In the genomic region with DNA sequence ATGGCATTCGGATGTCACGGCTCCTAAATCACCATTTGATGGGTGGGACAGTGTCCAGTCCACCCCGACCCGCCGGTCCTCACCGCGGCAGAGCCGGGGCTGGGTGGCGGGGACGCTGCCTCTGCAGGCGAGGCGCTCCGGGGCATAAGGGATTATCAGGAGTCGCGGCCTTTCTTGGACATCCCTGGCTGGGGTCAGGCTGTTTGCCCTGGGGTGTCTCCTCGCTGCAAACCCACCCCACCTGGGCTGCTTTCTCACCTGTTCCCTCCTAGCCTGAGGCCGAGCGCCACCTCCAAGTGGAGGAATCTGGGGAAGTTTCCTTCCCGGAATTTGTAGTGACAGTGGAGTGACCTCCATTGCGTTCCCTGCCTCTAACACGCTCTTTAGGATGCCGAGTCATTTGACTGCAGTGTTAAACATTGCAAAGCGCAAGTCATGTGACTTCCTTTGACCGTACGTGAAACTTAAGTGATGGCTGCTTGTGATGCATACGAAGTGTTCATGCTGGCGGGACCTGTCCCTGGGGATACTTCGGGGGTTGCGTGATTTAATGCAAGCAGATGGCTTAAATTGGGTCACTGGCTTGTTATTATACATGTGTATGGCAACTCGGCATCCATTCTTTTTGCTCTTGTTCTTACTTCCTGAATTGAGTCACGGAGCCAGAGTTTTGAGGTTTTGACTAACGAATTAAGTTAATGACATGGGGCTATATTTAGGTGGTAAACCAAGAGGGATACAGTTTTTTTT, we compare ENCODE assay signal across 8 cellular contexts.
DNase-seq lines count a peak whose midpoint lies in the region; ATAC-seq and TF ChIP-seq lines count a peak whose summit lies in the region.

No MANE protein-coding gene starts in this region.

- H3K4me3 ChIP-seq in coronary artery = peak overlapping the region; percentile 96

- ATAC-seq in GM18868 (IDR thresholded peaks at IDR 0.05; ENCODE audit: unreplicated experiment) (peak; percentile 87), HG03103 (IDR thresholded peaks at IDR 0.05; ENCODE audit: low read depth, unreplicated experiment) (peak; percentile 80)

- H3K27me3 ChIP-seq in layer of hippocampus (ENCODE audit: control insufficient read depth, insufficient read depth, low read length) = no peaks in the 10 kb centered on the region

- DNase-seq in AG08396 (ENCODE audit: low spot score) (peak; percentile 78), NCI-H2171 (lab: John Stamatoyannopoulos, UW) (peak; percentile 28), coronary artery (ENCODE audit: low spot score) (peak; percentile 77)
- DNase-seq in activated CD4-positive, alpha-beta T cell treated with anti-CD3 and anti-CD28 coated beads for 24 hours (ENCODE audit: low read depth in 2 of 2) = peak; percentile 18 to 35
- peak; percentile 34 to 64 for DNase-seq in stimulated activated CD4-positive, alpha-beta T cell treated with anti-CD3 and anti-CD28 coated beads, Interleukin-2, amount 100 ng/mL, for 24 hours

- no peak for TF ChIP-seq CTCF in coronary artery (IDR thresholded peaks at IDR 0.05)

- H3K27ac ChIP-seq in coronary artery = peak overlapping the region; percentile 89 to 96
- peak overlapping the region; percentile 48 for H3K27ac ChIP-seq in layer of hippocampus (ENCODE audit: low read depth, low read length)

Comparison
In these comparisons a context has a peak if more than half of its experiments do, and no peak if none do; other contexts are left out.
1. Peak in every context shown above with its lines: DNase-seq, ATAC-seq, H3K4me3 ChIP-seq and H3K27ac ChIP-seq.
2. DNase-seq: peak in every context shown above with its lines; median percentile 78 in AG08396; 77 in coronary artery; 49 in stimulated activated CD4-positive, alpha-beta T cell treated with anti-CD3 and anti-CD28 coated beads, Interleukin-2, amount 100 ng/mL, for 24 hours; 28 in NCI-H2171; 26 in activated CD4-positive, alpha-beta T cell treated with anti-CD3 and anti-CD28 coated beads for 24 hours.